7 cellular contexts compared by ENCODE assay signal in genomic region chr12:131681746-131682510, GRCh38. TPM values are rescaled to one million over a fixed set of nuclear protein-coding genes. Genes with fewer than 3 reads are reported as not detected.
A peak's percentile ranks its signal among the peaks of the same experiment; 100 is the strongest.
DNase-seq lines count a peak whose midpoint lies in the region; ATAC-seq and TF ChIP-seq lines count a peak whose summit lies in the region.
"Not testable (repeated sequence)": the region's sequence is repeated elsewhere in the genome, so short reads cannot be mapped to it uniquely, and the experiment has no call there.

No MANE protein-coding gene starts in this region.

- not testable (repeated sequence) for H3K4me1 ChIP-seq in heart right ventricle, neural progenitor cell

- H3K4me1 Mint-ChIP-seq in neural progenitor cell = not testable (repeated sequence)

- not testable (repeated sequence) for H3K4me3 ChIP-seq in heart right ventricle
- H3K4me3 ChIP-seq in neural progenitor cell = peak overlapping the region; percentile 16

- H3K36me3 ChIP-seq in heart right ventricle, neural progenitor cell: not testable (repeated sequence)

- not testable (repeated sequence) for TF ChIP-seq CTCF in heart right ventricle (IDR thresholded peaks at IDR 0.05); neural progenitor cell (IDR thresholded peaks at IDR 0.05)

- not testable (repeated sequence) for H4K20me1 ChIP-seq in neural progenitor cell (ENCODE audit: low read depth)

- not testable (repeated sequence) for H3K4me3 Mint-ChIP-seq in neural progenitor cell

- not testable (repeated sequence) for H3K27ac Mint-ChIP-seq in neural progenitor cell

- not testable (repeated sequence) for H3K9me3 Mint-ChIP-seq in neural progenitor cell

- not testable (repeated sequence) for H3K9me3 ChIP-seq in heart right ventricle; neural progenitor cell (ENCODE audit: low read depth)

- H3K79me2 ChIP-seq in neural progenitor cell (ENCODE audit: low read depth) = not testable (repeated sequence)

- H3K36me3 Mint-ChIP-seq in neural progenitor cell = not testable (repeated sequence)

- not testable (repeated sequence) for H3K9ac ChIP-seq in neural progenitor cell

- intact Hi-C loops in heart right ventricle (cut with DNase I) = not testable (repeated sequence)

- ATAC-seq in GM18870 (IDR thresholded peaks at IDR 0.05; ENCODE audit: unreplicated experiment) = peak; percentile 85
- ATAC-seq in HG02840 (IDR thresholded peaks at IDR 0.05; ENCODE audit: low FRiP score, unreplicated experiment) = peak; percentile 100
- ATAC-seq in heart right ventricle = peak in 6 of 8 donors; percentile 39 to 98 (median 89)

- H3F3A ChIP-seq in neural progenitor cell (ENCODE audit: low read depth) = not testable (repeated sequence)

- not testable (repeated sequence) for H3K27me3 Mint-ChIP-seq in neural progenitor cell (ENCODE audit: insufficient read depth, low read depth)

- not testable (repeated sequence) for H3K27ac ChIP-seq in heart right ventricle, neural progenitor cell

- 39 to 49% methylated on average over 22 to 25 of the region's 25 CpGs for WGBS in heart right ventricle, 2 donors

- peak overlapping the region; percentile 64 for H2AFZ ChIP-seq in neural progenitor cell (replicated peaks)

- H3K4me2 ChIP-seq in neural progenitor cell = peak overlapping the region; percentile 65

- DNase-seq in NCI-H1436 treated with DMSO at 0.1 percent for 48 hours (lab: John Stamatoyannopoulos, UW) (peak; percentile 26), T-helper 2 cell (peak in 3 of 5 experiments; percentile 29 to 69 (median 54)), activated gamma-delta T cell treated with Interleukin-2 at 50 U/mL for 16 hours (peak; percentile 26), neural progenitor cell (ENCODE audit: low spot score) (peak; percentile 91)
- DNase-seq in heart right ventricle = not testable (repeated sequence)

- H3K27me3 ChIP-seq in heart right ventricle = peaks cover 4 to 27% (median 9%) of the 10 kb centered on the region in 7 donors
- H3K27me3 ChIP-seq in neural progenitor cell = not testable (repeated sequence)

RNA-seq across cellular contexts. Expression of gene SFSWAP, which starts 29.0 kb away (rescaled TPM):
- total RNA-seq in heart right ventricle = 10 to 100 TPM; 14.8 to 26.8 (median 19.6) TPM
- polyA plus RNA-seq in heart right ventricle = 10 to 100 TPM; 14.5 to 34.1 TPM
- total RNA-seq in neural progenitor cell (ENCODE audit: low replicate concordance) = 37.0 and 42.3 TPM in 2 replicates
